ENCODE assay signal across 8 cellular contexts in the genomic region with DNA sequence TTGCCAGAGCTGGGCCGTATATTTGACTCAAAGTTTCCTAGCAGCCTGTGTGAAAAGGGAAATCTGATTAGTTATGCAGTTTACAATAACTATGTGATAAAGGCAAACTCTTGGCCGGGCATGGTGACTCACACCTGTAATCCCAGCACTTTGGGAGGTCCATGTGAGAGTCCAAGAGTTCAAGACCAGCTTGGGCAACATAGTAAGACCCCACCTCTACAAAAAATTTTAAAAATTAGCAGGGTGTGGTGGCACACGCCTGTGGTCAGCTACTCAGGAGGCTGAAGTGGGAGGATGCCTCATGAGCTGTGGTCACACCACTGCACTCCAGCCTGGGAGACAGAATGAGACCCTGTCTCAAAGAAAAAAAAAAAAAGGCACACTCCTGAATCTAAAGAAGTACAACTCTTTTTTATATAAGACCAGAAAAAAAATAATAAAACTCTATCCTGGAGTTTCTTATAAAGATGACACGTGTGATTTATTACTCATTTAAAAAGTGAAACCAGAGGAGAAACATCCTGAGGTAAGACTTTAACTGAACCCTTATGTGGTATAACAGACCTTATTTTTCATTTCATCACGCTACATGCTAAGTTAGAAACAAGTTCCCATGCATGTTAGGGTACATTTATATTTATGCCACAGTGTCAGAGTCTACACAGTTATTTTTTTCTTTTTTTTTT. TPM values are rescaled to one million over a fixed set of nuclear protein-coding genes. Genes with fewer than 3 reads are reported as not detected.
A peak's percentile ranks its signal among the peaks of the same experiment; 100 is the strongest.
DNase-seq lines count a peak whose midpoint lies in the region; ATAC-seq and TF ChIP-seq lines count a peak whose summit lies in the region.

No MANE protein-coding gene starts in this region.

- peak overlapping the region; percentile 59 for H3K27ac Mint-ChIP-seq in HFFc6

- TF ChIP-seq CTCF in GM06990 (IDR thresholded peaks at IDR 0.05; ENCODE audit: insufficient read depth, low read length, poor library complexity, severe bottlenecking) (no peak), HFFc6 (IDR thresholded peaks at IDR 0.05) (no peak)

- no peak for ATAC-seq in left lobe of liver

- H3K36me3 Mint-ChIP-seq in HFFc6 (ENCODE audit: low read depth) = peaks cover 4% of the 10 kb centered on the region; the same call in 1 of the 2 replicates

- no peaks in the 10 kb centered on the region for H3K36me3 ChIP-seq in GM06990 (ENCODE audit: control insufficient read depth, insufficient read depth, low read length)

- no peaks in the 10 kb centered on the region for H3K27me3 ChIP-seq in GM06990 (replicated peaks; ENCODE audit: control insufficient read depth, insufficient read depth, low read length)

- peaks cover 28% of the 10 kb centered on the region for H3K4me1 Mint-ChIP-seq in HFFc6 (ENCODE audit: low read depth)

- no peaks in the 10 kb centered on the region for H3K27me3 Mint-ChIP-seq in HFFc6 (ENCODE audit: insufficient read depth)

- DNase-seq in GM06990 (ENCODE audit: extremely low read depth, insufficient read length) = peak; percentile 79
- DNase-seq in HFFc6 = no peak
- peak; percentile 8 for DNase-seq in OCI-M1 (lab: John Stamatoyannopoulos, UW)
- peak; percentile 51 for DNase-seq in central memory CD4-positive, alpha-beta T cell
- no peak for DNase-seq in NCI-H446 (lab: John Stamatoyannopoulos, UW)
- DNase-seq in left lobe of liver (ENCODE audit: low spot score) = no peak
- no peak for DNase-seq in superior temporal gyrus (ENCODE audit: extremely low spot score)
- no peak for DNase-seq in NCI-H1436 (lab: John Stamatoyannopoulos, UW)

- no peak overlapping the region for H3K4me3 ChIP-seq in GM06990 (replicated peaks; ENCODE audit: low read depth, low read length)

- H3K9me3 Mint-ChIP-seq in HFFc6 = no peaks in the 10 kb centered on the region

- H3K4me3 Mint-ChIP-seq in HFFc6 = peak overlapping the region; percentile 17; the same call in 1 of the 2 replicates

RNA-seq across cellular contexts. Expression of a gene that starts 32.6 kb away (rescaled TPM):
- 100 to 1,000 TPM in 4 of 6 experiments, 10 to 100 TPM in 2; 95.7 to 105 (median 101) TPM for total RNA-seq in HFFc6 (2021; fragmentation: NEBNext Ultra II Directional; extraction: Animal tissue kit (Norgen Biotek cat#: 25700))
- total RNA-seq in left lobe of liver = 39.1 TPM

RNA-seq across cellular contexts. Expression of a gene that starts 32.9 kb away (rescaled TPM):
- total RNA-seq in HFFc6 (2021; fragmentation: NEBNext Ultra II Directional; extraction: Animal tissue kit (Norgen Biotek cat#: 25700)) = 1,000 to 10,000 TPM; 3,909 to 6,151 (median 5,325) TPM
- total RNA-seq in left lobe of liver = 112 TPM

RNA-seq across cellular contexts. Expression of a gene that starts 57.5 kb away (rescaled TPM):
- 10 to 100 TPM; 13.5 to 46.2 (median 41.9) TPM for total RNA-seq in HFFc6 (2021; fragmentation: NEBNext Ultra II Directional; extraction: Animal tissue kit (Norgen Biotek cat#: 25700))
- total RNA-seq in left lobe of liver = 0.68 TPM

Comparison
In these comparisons a context has a peak if more than half of its experiments do, and no peak if none do; other contexts are left out.
1. DNase-seq: peak in GM06990 (single experiment), OCI-M1 (single experiment) and central memory CD4-positive, alpha-beta T cell (single experiment); none in HFFc6 (single experiment), NCI-H446 (0 of 2), left lobe of liver (single experiment), superior temporal gyrus (single experiment) and NCI-H1436 (single experiment).
2. RNA of a gene that starts 32.9 kb away (total RNA-seq): 3,909 to 6,151 TPM in HFFc6; 112 TPM in left lobe of liver (single experiment); every median in the first group is over 10 times any median in the second.